1 cellular context compared by ENCODE assay signal in the genomic region with DNA sequence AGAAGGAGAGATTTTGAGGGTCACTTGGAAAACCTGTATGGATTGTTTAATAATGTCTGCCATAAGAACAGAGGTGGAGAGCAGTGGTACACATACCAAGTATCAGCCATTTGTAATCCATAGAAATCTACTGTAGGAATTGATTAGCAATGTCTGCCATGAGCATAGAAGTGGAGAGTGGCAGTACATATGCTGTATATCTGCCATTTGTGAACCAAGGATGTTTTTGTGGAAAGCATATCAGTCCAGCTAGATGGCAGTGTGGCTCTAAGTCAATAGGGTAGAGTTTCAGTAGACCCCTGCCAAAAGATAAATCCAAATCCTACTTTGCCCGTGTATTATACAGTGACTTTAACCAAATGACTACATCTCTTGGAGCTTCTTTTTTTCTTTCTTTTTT.
A peak's percentile ranks its signal among the peaks of the same experiment; 100 is the strongest.
TF ChIP-seq lines count a peak whose summit lies in the region.

No MANE protein-coding gene starts in this region.

TF ChIP-seq in HEK293, 187 proteins besides CTCF, POLR2A, EP300 and RAD21 (continued from another document):
- TF ChIP-seq ZNF654 (tag by site-specific recombination; IDR thresholded peaks at IDR 0.05; ENCODE audit: low read depth) (peak; percentile 9; the same call in 1 of the 2 replicates), HOXA7 (CRISPR knock-in tag; IDR thresholded peaks at IDR 0.05; ENCODE audit: borderline replicate concordance) (no peak), ZNF23 (tag by site-specific recombination; IDR thresholded peaks at IDR 0.05; ENCODE audit: borderline replicate concordance) (peak; percentile 65; the same call in 1 of the 2 replicates), IKZF3 (tag by site-specific recombination; IDR thresholded peaks at IDR 0.05) (no peak), ZNF561 (tag by site-specific recombination; IDR thresholded peaks at IDR 0.05; ENCODE audit: borderline replicate concordance) (no peak), ZNF274 (IDR thresholded peaks at IDR 0.05; ENCODE audit: low read length) (no peak), ZNF274 (tag by site-specific recombination; IDR thresholded peaks at IDR 0.05; ENCODE audit: borderline replicate concordance) (no peak), ZNF302 (tag by site-specific recombination; IDR thresholded peaks at IDR 0.05; ENCODE audit: low read depth) (no peak), ZSCAN30 (tag by site-specific recombination; IDR thresholded peaks at IDR 0.05) (no peak), ZNF624 (tag by site-specific recombination; IDR thresholded peaks at IDR 0.05) (no peak), ZNF777 (tag by site-specific recombination; IDR thresholded peaks at IDR 0.05; ENCODE audit: borderline replicate concordance) (no peak), ZNF10 (tag by site-specific recombination; IDR thresholded peaks at IDR 0.05) (no peak), ZNF335 (tag by site-specific recombination; conservative IDR thresholded peaks at IDR 0.05) (no peak), ZNF664 (tag by site-specific recombination; IDR thresholded peaks at IDR 0.05) (no peak), ZNF776 (tag by site-specific recombination; IDR thresholded peaks at IDR 0.05; ENCODE audit: borderline replicate concordance) (no peak)
- TF ChIP-seq, protein P1, sequence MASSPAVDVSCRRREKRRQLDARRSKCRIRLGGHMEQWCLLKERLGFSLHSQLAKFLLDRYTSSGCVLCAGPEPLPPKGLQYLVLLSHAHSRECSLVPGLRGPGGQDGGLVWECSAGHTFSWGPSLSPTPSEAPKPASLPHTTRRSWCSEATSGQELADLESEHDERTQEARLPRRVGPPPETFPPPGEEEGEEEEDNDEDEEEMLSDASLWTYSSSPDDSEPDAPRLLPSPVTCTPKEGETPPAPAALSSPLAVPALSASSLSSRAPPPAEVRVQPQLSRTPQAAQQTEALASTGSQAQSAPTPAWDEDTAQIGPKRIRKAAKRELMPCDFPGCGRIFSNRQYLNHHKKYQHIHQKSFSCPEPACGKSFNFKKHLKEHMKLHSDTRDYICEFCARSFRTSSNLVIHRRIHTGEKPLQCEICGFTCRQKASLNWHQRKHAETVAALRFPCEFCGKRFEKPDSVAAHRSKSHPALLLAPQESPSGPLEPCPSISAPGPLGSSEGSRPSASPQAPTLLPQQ (tag by site-specific recombination; IDR thresholded peaks at IDR 0.05), result no peak
- TF ChIP-seq, protein P2, sequence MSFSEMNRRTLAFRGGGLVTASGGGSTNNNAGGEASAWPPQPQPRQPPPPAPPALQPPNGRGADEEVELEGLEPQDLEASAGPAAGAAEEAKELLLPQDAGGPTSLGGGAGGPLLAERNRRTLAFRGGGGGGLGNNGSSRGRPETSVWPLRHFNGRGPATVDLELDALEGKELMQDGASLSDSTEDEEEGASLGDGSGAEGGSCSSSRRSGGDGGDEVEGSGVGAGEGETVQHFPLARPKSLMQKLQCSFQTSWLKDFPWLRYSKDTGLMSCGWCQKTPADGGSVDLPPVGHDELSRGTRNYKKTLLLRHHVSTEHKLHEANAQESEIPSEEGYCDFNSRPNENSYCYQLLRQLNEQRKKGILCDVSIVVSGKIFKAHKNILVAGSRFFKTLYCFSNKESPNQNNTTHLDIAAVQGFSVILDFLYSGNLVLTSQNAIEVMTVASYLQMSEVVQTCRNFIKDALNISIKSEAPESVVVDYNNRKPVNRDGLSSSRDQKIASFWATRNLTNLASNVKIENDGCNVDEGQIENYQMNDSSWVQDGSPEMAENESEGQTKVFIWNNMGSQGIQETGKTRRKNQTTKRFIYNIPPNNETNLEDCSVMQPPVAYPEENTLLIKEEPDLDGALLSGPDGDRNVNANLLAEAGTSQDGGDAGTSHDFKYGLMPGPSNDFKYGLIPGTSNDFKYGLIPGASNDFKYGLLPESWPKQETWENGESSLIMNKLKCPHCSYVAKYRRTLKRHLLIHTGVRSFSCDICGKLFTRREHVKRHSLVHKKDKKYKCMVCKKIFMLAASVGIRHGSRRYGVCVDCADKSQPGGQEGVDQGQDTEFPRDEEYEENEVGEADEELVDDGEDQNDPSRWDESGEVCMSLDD (tag by site-specific recombination; IDR thresholded peaks at IDR 0.05), result no peak
